Comparison of ENCODE assay signal across 1 cellular context in the genomic region with DNA sequence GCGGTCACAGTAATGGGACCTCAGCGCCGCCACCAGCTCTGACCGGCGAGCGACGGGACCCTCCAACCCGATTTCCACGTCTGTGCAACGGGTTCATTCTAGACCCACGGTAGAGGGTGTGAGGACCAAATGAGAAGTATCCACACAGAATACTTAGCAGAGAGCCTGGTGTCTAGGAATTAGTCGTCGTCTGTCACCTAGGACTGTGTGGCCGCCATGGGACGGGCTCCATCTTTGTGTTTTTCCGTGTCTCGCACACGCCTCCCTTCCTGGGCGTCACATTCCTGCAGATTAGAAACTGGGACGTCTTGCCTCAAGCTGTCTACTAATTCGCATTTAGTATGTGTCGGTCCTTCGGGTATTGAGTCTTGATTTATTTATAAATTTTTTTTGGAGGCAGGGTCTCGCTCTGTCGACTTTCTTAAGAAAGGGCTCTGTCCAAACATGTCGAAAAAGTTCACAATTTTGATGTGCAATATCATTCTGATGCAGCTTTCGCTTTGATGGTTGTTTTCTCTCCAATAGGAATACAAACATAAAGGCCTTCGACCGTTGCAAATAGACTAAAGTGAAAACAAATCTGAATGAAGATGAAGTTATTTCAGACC.
TF ChIP-seq lines count a peak whose summit lies in the region.

No MANE protein-coding gene starts in this region.

TF ChIP-seq in K562, 482 proteins besides CTCF, POLR2A, EP300 and RAD21 (continued from another document):
- 0 out of 4 replicates have a peak, but pooled peaks of 1 of the 2 experiments have one; percentile 54 for TF ChIP-seq MLLT1 (IDR thresholded peaks at IDR 0.05)
- TF ChIP-seq YY1 (IDR thresholded peaks at IDR 0.05; ENCODE audit: borderline replicate concordance in 1 of 3, control insufficient read depth in 1 of 3, extremely low read depth in 1 of 3, insufficient read depth in 3 of 3, insufficient read length in 1 of 3, insufficient replicate concordance in 2 of 3, low read depth in 1 of 3, low read length in 2 of 3), result peak; percentile 42 to 89 (median 64)
- TF ChIP-seq SIN3A (IDR thresholded peaks at IDR 0.05; ENCODE audit: borderline replicate concordance in 2 of 2, control insufficient read depth in 1 of 2, low read depth in 2 of 2, low read length in 2 of 2), result peak in 1 of 2 experiments; percentile 39; a peak in 1 of 4 replicates
- peak in 1 of 2 experiments; percentile 13; a peak in 1 of 4 replicates for TF ChIP-seq HDAC1 (IDR thresholded peaks at IDR 0.05)
- TF ChIP-seq POLR2H (tag; IDR thresholded peaks at IDR 0.05; ENCODE audit: low read depth), result peak; percentile 39; the same call in 1 of the 2 replicates
- TF ChIP-seq AFF4 (CRISPR knock-in tag; IDR thresholded peaks at IDR 0.05), result 0 out of 2 replicates have a peak, but pooled peaks have one; percentile 48
- no peak; the same call in 1 of the 2 replicates for TF ChIP-seq NR2C2 (CRISPR knock-in tag; IDR thresholded peaks at IDR 0.05)
- TF ChIP-seq NR2C2 (tag; IDR thresholded peaks at IDR 0.05), result peak; percentile 39
- TF ChIP-seq ZNF695 (CRISPR knock-in tag; IDR thresholded peaks at IDR 0.05), result no peak
- peak; percentile 29; the same call in 1 of the 2 replicates for TF ChIP-seq ELF1 (tag; IDR thresholded peaks at IDR 0.05)
- peak; percentile 66 for TF ChIP-seq SAP30 (IDR thresholded peaks at IDR 0.05; ENCODE audit: borderline replicate concordance, insufficient read depth, low read depth, low read length, poor library complexity, severe bottlenecking)
- TF ChIP-seq RBBP5 (IDR thresholded peaks at IDR 0.05; ENCODE audit: borderline replicate concordance, insufficient read depth, low read length, poor library complexity, severe bottlenecking), result peak; percentile 19
